Comparison of ENCODE assay signal across 20 cellular contexts in the genomic region with DNA sequence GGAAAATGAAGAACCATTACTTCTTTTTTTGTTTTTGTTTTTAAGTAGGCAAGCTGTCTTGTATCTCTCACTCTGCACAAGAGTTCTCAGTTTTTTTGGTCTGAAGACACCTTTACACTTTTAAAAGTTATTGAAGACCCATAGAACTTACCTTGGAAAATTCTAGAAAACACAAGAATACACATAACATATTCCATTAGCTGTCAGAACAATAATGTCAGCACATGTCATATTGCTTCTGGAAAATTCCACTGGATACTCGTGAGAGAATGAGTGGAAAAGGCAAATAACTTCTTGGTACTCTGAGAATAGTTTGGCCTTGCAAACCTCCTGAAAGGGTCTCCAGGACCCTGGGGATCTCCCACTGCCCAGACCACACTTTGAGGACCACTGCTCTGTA.
"Had no signal": no experiment of that assay in that cellular context is flagged by ENCODE, and none has a peak within 500 bp of the region (broad histone marks: within the 10 kb centered on the region; RNA-seq: fewer than 3 reads in every experiment).

No MANE protein-coding gene starts in this region.

- DNase-seq: KBM-7, MG63, NCI-H1092, NCI-H1105 treated with DMSO at 0.1 percent for 48 hours, NCI-H1417 treated with DMSO at 0.1 percent for 48 hours, NCI-H146, NCI-H1694 treated with DMSO at 0.1 percent for 48 hours, NCI-H1930, NCI-H2081, NCI-H2107, NCI-H226, NCI-H446, NCI-H510A, NCI-H524 treated with DMSO at 0.1 percent for 48 hours, NCI-H69, NCI-H774, SHP77, SK-N-SH, SW 1271 had no signal

- H3K27me3 ChIP-seq: MG63 had no signal

- H3K4me3 ChIP-seq: MG63 had no signal

- H3K9ac ChIP-seq: SK-N-SH had no signal

- H3K27ac ChIP-seq: RWPE1 had no signal

- H3K9me3 ChIP-seq: MG63, SK-N-SH had no signal
